ENCODE assay signal across 8 cellular contexts in genomic region chr16:56657555-56658430, GRCh38. TPM values are rescaled to one million over a fixed set of nuclear protein-coding genes. Genes with fewer than 3 reads are reported as not detected.
DNase-seq lines count a peak whose midpoint lies in the region; ATAC-seq, FAIRE-seq and TF ChIP-seq lines count a peak whose summit lies in the region.

Gene MT1F (plus strand): TSS chr16:56657959. CDS start chr16:56658059, 100 bp downstream.

- H3K36me3 Mint-ChIP-seq in CD8-positive, alpha-beta T cell: peaks cover 6% of the 10 kb centered on the region
- H3K36me3 Mint-ChIP-seq in activated naive CD8-positive, alpha-beta T cell: peaks cover 3% of the 10 kb centered on the region

- H2AK5ac ChIP-seq in trophoblast cell (ENCODE audit: low read length): no peak within 1 kb of the TSS

- no peak for TF ChIP-seq CTCF in CD8-positive, alpha-beta T cell (IDR thresholded peaks at IDR 0.05)
- TF ChIP-seq CTCF in cardiac muscle cell (IDR thresholded peaks at IDR 0.05; ENCODE audit: low read depth, low read length) (no peak), thyroid gland (IDR thresholded peaks at IDR 0.05) (peak in 2 of 6 experiments; percentile 7 to 19)

- peak within 1 kb of the TSS; percentile 69 for H3K27ac ChIP-seq in CD8-positive, alpha-beta T cell (ENCODE audit: low read depth, low read length)
- H3K27ac ChIP-seq in cardiac muscle cell (no peak within 1 kb of the TSS), trophoblast cell (ENCODE audit: low read depth, low read length) (no peak within 1 kb of the TSS), thyroid gland (peak within 1 kb of the TSS; percentile 64 to 72 (median 70))

- no peak within 1 kb of the TSS for H3K4ac ChIP-seq in trophoblast cell (ENCODE audit: low read depth, low read length)

- no peaks in the 10 kb centered on the region for H3K79me2 ChIP-seq in trophoblast cell (ENCODE audit: control insufficient read depth, insufficient read depth, low read length, poor library complexity)

- intact Hi-C loops in CD8-positive, alpha-beta T cell (cut with DNase I, micrococcal nuclease): loop anchor here (1.0 to 5.0 kb wide), 6 partner anchors 14 to 49 kb away; partner anchors contain the start of genes MT1X (in 2 of the 2) and MT2A (in 2 of the 2)
- intact Hi-C loops in thyroid gland (cut with DNase I): no loop called here

- no peaks in the 10 kb centered on the region for H3K9me3 ChIP-seq in CD8-positive, alpha-beta T cell (ENCODE audit: low read length)
- H3K9me3 ChIP-seq in cardiac muscle cell (ENCODE audit: low read depth): no peaks in the 10 kb centered on the region
- peaks cover 2% of the 10 kb centered on the region for H3K9me3 ChIP-seq in trophoblast cell (ENCODE audit: insufficient read depth, low read depth, low read length)
- no peaks in the 10 kb centered on the region for H3K9me3 ChIP-seq in thyroid gland

- H2AFZ ChIP-seq in trophoblast cell (ENCODE audit: insufficient read depth, low read length, poor library complexity): peak within 1 kb of the TSS; percentile 76

- H3K79me1 ChIP-seq in trophoblast cell (ENCODE audit: low read length): peaks cover 2% of the 10 kb centered on the region

- no peaks in the 10 kb centered on the region for H3K36me3 ChIP-seq in CD8-positive, alpha-beta T cell (ENCODE audit: insufficient read depth, low read length)
- H3K36me3 ChIP-seq in cardiac muscle cell (no peaks in the 10 kb centered on the region), trophoblast cell (ENCODE audit: control insufficient read depth in 1 of 2, insufficient read depth in 2 of 2, low read length in 2 of 2) (no peaks in the 10 kb centered on the region), thyroid gland (no peaks in the 10 kb centered on the region)

- H2BK12ac ChIP-seq in trophoblast cell (ENCODE audit: low read length): no peak within 1 kb of the TSS

- peak within 1 kb of the TSS; percentile 94 for H3K27ac Mint-ChIP-seq in CD8-positive, alpha-beta T cell
- peak within 1 kb of the TSS; percentile 86 for H3K27ac Mint-ChIP-seq in activated naive CD8-positive, alpha-beta T cell

- no CpG with 5 or more reads among the region's 48 CpGs for WGBS in trophoblast cell (ENCODE audit: extremely low coverage, insufficient coverage, insufficient read length)
- WGBS in thyroid gland, 2 donors: 1% methylated on average over 23 to 33 of the region's 48 CpGs

- peak; percentile 28 for FAIRE-seq in HTR-8/SVneo (lab: Jason Lieb, UNC)

- peak; percentile 32 to 86 (median 72) for DNase-seq in CD8-positive, alpha-beta T cell
- DNase-seq in HTR-8/SVneo (ENCODE audit: insufficient read length, low spot score) (peak; percentile 69), cardiac muscle cell (ENCODE audit: low read depth in 1 of 2, low spot score in 1 of 2) (peak; percentile 28 to 55), trophoblast cell (peak; percentile 73 to 75), thyroid gland (peak; percentile 99), putamen (ENCODE audit: low spot score) (no peak)

- no peaks in the 10 kb centered on the region for H3K9me3 Mint-ChIP-seq in CD8-positive, alpha-beta T cell
- no peaks in the 10 kb centered on the region for H3K9me3 Mint-ChIP-seq in activated naive CD8-positive, alpha-beta T cell (ENCODE audit: low read depth)

- POLR2A ChIA-PET in CD8-positive, alpha-beta T cell (lab: Charles Lee): interaction anchor here (0.8 to 1.5 kb wide), 4 partner anchors 14 to 56 kb away, joined by 3 to 4 read pairs (median 4); partner anchors contain the start of gene MT2A

- H4K12ac ChIP-seq in trophoblast cell (ENCODE audit: low read depth, low read length): peak within 1 kb of the TSS; percentile 27

- no peak within 1 kb of the TSS for H3K18ac ChIP-seq in trophoblast cell (ENCODE audit: low read length)

- ATAC-seq in CD8-positive, alpha-beta T cell: peak; percentile 78
- ATAC-seq in SK-N-SH treated with all-trans-retinoic acid at 6 μM for 48 hours: peak; percentile 88

- H3K27me3 Mint-ChIP-seq in CD8-positive, alpha-beta T cell (ENCODE audit: low read depth): peaks cover 3% of the 10 kb centered on the region
- H3K27me3 Mint-ChIP-seq in activated naive CD8-positive, alpha-beta T cell: no peaks in the 10 kb centered on the region

- peaks cover 27% of the 10 kb centered on the region for H3K4me1 Mint-ChIP-seq in CD8-positive, alpha-beta T cell (ENCODE audit: low read depth)
- H3K4me1 Mint-ChIP-seq in activated naive CD8-positive, alpha-beta T cell (ENCODE audit: low read depth): peaks cover 40% of the 10 kb centered on the region

- H3K4me3 Mint-ChIP-seq in CD8-positive, alpha-beta T cell: peak within 1 kb of the TSS; percentile 97
- H3K4me3 Mint-ChIP-seq in activated naive CD8-positive, alpha-beta T cell: peak within 1 kb of the TSS; percentile 96

- H2BK120ac ChIP-seq in trophoblast cell (ENCODE audit: insufficient read depth, low read length, poor library complexity): no peak within 1 kb of the TSS

- H3K14ac ChIP-seq in trophoblast cell (ENCODE audit: low read length): no peak within 1 kb of the TSS

- H3K27me3 ChIP-seq in CD8-positive, alpha-beta T cell (ENCODE audit: insufficient read depth, low read length): no peaks in the 10 kb centered on the region
- H3K27me3 ChIP-seq in cardiac muscle cell (peaks cover 94% of the 10 kb centered on the region), trophoblast cell (ENCODE audit: insufficient read depth, low read length) (peaks cover 23% of the 10 kb centered on the region), thyroid gland (no peaks in the 10 kb centered on the region)

- peak within 1 kb of the TSS; percentile 42 for H4K91ac ChIP-seq in trophoblast cell (ENCODE audit: low read depth, low read length)

- H3K23ac ChIP-seq in trophoblast cell (ENCODE audit: low read length): peak within 1 kb of the TSS; percentile 55

- H4K8ac ChIP-seq in trophoblast cell (ENCODE audit: low read depth, low read length): peak within 1 kb of the TSS; percentile 80

- H3K4me3 ChIP-seq in CD8-positive, alpha-beta T cell (ENCODE audit: low read depth, low read length): peak within 1 kb of the TSS; percentile 68
- H3K4me3 ChIP-seq in cardiac muscle cell (peak within 1 kb of the TSS; percentile 34), trophoblast cell (ENCODE audit: low read depth, low read length) (peak within 1 kb of the TSS; percentile 75), thyroid gland (replicated peaks in 1 of 3) (peak within 1 kb of the TSS; percentile 11 to 51 (median 46))

- CTCF ChIA-PET in CD8-positive, alpha-beta T cell (lab: Charles Lee): no interaction called here

- peak; percentile 21 to 87 for TF ChIP-seq POLR2A in thyroid gland (IDR thresholded peaks at IDR 0.05)

- H3K4me2 ChIP-seq in trophoblast cell (ENCODE audit: low read length): peak within 1 kb of the TSS; percentile 70

- H3K4me1 ChIP-seq in CD8-positive, alpha-beta T cell (ENCODE audit: insufficient read depth, low read length): peaks cover 20% of the 10 kb centered on the region
- H3K4me1 ChIP-seq in cardiac muscle cell (ENCODE audit: low read depth) (peaks cover 1% of the 10 kb centered on the region), trophoblast cell (ENCODE audit: control insufficient read depth in 1 of 2, insufficient read depth in 2 of 2, low read length in 2 of 2) (peaks cover 8 to 10% of the 10 kb centered on the region in 2 experiments), thyroid gland (peaks cover 8 to 12% of the 10 kb centered on the region in 2 donors)

- H3K9ac ChIP-seq in trophoblast cell (ENCODE audit: low read length): no peak within 1 kb of the TSS

- H2BK5ac ChIP-seq in trophoblast cell (ENCODE audit: low read depth, low read length, poor library complexity): no peak within 1 kb of the TSS

TF ChIP-seq in SK-N-SH treated with all-trans-retinoic acid at 6 μM for 48 hours, 23 proteins besides CTCF, POLR2A, EP300 and RAD21:
- TF ChIP-seq TSHZ2 (CRISPR knock-in tag; IDR thresholded peaks at IDR 0.05): no peak
- TF ChIP-seq BACH2 (CRISPR knock-in tag; IDR thresholded peaks at IDR 0.05; ENCODE audit: borderline replicate concordance): no peak
- TF ChIP-seq, protein P1, sequence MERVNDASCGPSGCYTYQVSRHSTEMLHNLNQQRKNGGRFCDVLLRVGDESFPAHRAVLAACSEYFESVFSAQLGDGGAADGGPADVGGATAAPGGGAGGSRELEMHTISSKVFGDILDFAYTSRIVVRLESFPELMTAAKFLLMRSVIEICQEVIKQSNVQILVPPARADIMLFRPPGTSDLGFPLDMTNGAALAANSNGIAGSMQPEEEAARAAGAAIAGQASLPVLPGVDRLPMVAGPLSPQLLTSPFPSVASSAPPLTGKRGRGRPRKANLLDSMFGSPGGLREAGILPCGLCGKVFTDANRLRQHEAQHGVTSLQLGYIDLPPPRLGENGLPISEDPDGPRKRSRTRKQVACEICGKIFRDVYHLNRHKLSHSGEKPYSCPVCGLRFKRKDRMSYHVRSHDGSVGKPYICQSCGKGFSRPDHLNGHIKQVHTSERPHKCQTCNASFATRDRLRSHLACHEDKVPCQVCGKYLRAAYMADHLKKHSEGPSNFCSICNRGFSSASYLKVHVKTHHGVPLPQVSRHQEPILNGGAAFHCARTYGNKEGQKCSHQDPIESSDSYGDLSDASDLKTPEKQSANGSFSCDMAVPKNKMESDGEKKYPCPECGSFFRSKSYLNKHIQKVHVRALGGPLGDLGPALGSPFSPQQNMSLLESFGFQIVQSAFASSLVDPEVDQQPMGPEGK (CRISPR knock-in tag; IDR thresholded peaks at IDR 0.05; ENCODE audit: borderline replicate concordance): no peak
TF ChIP-seq in SK-N-SH treated with all-trans-retinoic acid at 6 μM for 48 hours: peak in this region for 0.

RNA-seq across cellular contexts. Expression of gene MT1F, which starts in this region (rescaled TPM):
- 1 to 10 TPM; 5.6 to 7.4 TPM for total RNA-seq in CD8-positive, alpha-beta T cell
- total RNA-seq in cardiac muscle cell: not detected in 2 replicates
- polyA plus RNA-seq in cardiac muscle cell: not detected in 2 replicates
- 61.2 and 70.5 TPM in 2 replicates for polyA plus RNA-seq in trophoblast cell (2013)
- 100 to 1,000 TPM in 1 of 4 donors, 10 to 100 TPM in 3; 25.8 to 220 (median 45.1) TPM for total RNA-seq in thyroid gland

Comparison
In these comparisons a context has a peak if more than half of its experiments do, and no peak if none do; other contexts are left out.
1. Peak in DNase-seq and H3K4me3 ChIP-seq in cardiac muscle cell; RNA of the gene not detected or under 1 TPM.
2. H3K27ac ChIP-seq: peak in CD8-positive, alpha-beta T cell (single experiment) and thyroid gland (3 of 3); none in cardiac muscle cell (single experiment) and trophoblast cell (single experiment).
3. Peak in every context shown above with its lines, with median percentiles within 50 percentile points of each other: H3K4me3 ChIP-seq.